Comparison of ENCODE assay signal across 12 cellular contexts in the genomic region with DNA sequence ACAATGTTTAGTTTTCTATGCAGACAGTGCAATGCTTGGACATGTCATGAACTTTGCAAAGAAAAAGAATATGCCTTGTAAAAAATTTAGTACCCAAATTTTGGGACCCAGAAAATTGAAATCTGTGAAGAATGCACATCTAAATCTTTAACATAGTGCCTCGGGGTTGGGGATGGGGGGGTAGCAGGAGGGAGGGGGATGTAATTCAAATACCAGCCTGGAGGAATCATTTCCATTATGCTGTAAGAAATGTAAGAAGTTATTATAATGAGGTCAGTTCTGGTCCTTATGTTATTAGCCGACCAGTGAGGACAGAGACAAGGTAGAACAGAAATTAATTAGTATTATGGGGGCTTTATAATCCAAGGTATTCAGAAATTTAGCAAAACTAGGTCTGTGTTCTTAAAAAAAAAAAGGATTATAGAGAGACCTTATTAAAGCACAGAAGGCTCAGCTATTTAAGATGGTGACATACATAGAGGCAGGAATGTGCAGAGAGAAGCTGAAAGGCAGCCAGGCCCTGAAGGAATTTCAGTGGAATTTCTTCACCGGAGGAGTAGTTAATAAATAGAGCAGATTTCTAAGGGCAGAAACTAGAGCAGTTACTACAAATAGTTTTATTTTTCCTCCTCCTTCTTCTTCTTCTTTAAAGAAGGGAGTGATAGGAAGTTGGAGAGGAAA.
DNase-seq lines count a peak whose midpoint lies in the region; ATAC-seq and TF ChIP-seq lines count a peak whose summit lies in the region.
"Had no signal": no experiment of that assay in that cellular context is flagged by ENCODE, and none has a peak within 500 bp of the region (broad histone marks: within the 10 kb centered on the region; RNA-seq: fewer than 3 reads in every experiment).

No MANE protein-coding gene starts in this region.

- H3K4me3 ChIP-seq in BJ (ENCODE audit: low read depth, low read length) (no peak overlapping the region), osteoblast (ENCODE audit: insufficient read depth, low read length) (no peak overlapping the region)

- H3K27me3 ChIP-seq in BJ (ENCODE audit: control insufficient read depth, insufficient read depth, low read length) (no peaks in the 10 kb centered on the region), osteoblast (ENCODE audit: insufficient read depth, low read length) (no peaks in the 10 kb centered on the region)

- POLR2A ChIA-PET in BJ (lab: Charles Lee), result interaction anchor here (0.6 kb wide), 1 partner anchor 290 kb away, joined by 3 read pairs; no protein-coding TSS in a partner anchor

- H3K79me2 ChIP-seq in osteoblast (ENCODE audit: insufficient read depth, low read length), result no peaks in the 10 kb centered on the region

- TF ChIP-seq CTCF in BJ (IDR thresholded peaks at IDR 0.05; ENCODE audit: insufficient read depth, low read depth, low read length), result no peak
- no peak for TF ChIP-seq CTCF in osteoblast (IDR thresholded peaks at IDR 0.05; ENCODE audit: extremely low read depth, low read depth, low read length)

- peak overlapping the region; percentile 25 for H3K4me2 ChIP-seq in osteoblast (ENCODE audit: insufficient read depth, low read length)

- H3K27ac ChIP-seq in osteoblast (ENCODE audit: low read depth, low read length), result peak overlapping the region; percentile 78

- H3K9me3 ChIP-seq in osteoblast (ENCODE audit: low read depth, low read length), result no peaks in the 10 kb centered on the region

- no peaks in the 10 kb centered on the region for H4K20me1 ChIP-seq in osteoblast (ENCODE audit: insufficient read depth, low read length)

- peaks cover 43% of the 10 kb centered on the region for H3K4me1 ChIP-seq in osteoblast (ENCODE audit: insufficient read depth, low read length)

- H2AFZ ChIP-seq in osteoblast (ENCODE audit: low read length), result peak overlapping the region; percentile 26

- DNase-seq in BJ (ENCODE audit: low read depth), result peak; percentile 75
- peak; percentile 68 for DNase-seq in foreskin melanocyte
- peak; percentile 80 for DNase-seq in osteoblast (ENCODE audit: insufficient read length, low spot score, missing footprints)
- no peak for DNase-seq in activated CD4-positive, alpha-beta T cell treated with anti-CD3 and anti-CD28 coated beads for 1 hour
- no peak for DNase-seq in activated naive CD4-positive, alpha-beta T cell treated with Interleukin-2 at 50 U/mL for 16 hours
- DNase-seq: activated naive CD4-positive, alpha-beta T cell; Calu3; NCI-H1417; stimulated activated CD4-positive, alpha-beta T cell treated with anti-CD3 and anti-CD28 coated beads, Interleukin-4, amount 100 ng/mL, for 24 hours had no signal

- CTCF ChIA-PET in BJ (lab: Yijun Ruan, JAX), result interaction anchor here (0.6 to 1.1 kb wide), 6 partner anchors 10 to 478 kb away, joined by 3 to 6 read pairs (median 3); no protein-coding TSS in a partner anchor

- H3K36me3 ChIP-seq in BJ (ENCODE audit: control insufficient read depth, insufficient read depth, low read length) (no peaks in the 10 kb centered on the region), osteoblast (ENCODE audit: insufficient read depth, low read length) (no peaks in the 10 kb centered on the region)

- ATAC-seq in SK-N-SH treated with all-trans-retinoic acid at 6 μM for 48 hours, result peak; percentile 82
- ATAC-seq in HG02852 (IDR thresholded peaks at IDR 0.05; ENCODE audit: unreplicated experiment), result no peak
- ATAC-seq in GM19324 (IDR thresholded peaks at IDR 0.05; ENCODE audit: low FRiP score, unreplicated experiment), result no peak

TF ChIP-seq in SK-N-SH treated with all-trans-retinoic acid at 6 μM for 48 hours, 23 proteins besides CTCF, POLR2A, EP300 and RAD21:
- TF ChIP-seq, protein P1, sequence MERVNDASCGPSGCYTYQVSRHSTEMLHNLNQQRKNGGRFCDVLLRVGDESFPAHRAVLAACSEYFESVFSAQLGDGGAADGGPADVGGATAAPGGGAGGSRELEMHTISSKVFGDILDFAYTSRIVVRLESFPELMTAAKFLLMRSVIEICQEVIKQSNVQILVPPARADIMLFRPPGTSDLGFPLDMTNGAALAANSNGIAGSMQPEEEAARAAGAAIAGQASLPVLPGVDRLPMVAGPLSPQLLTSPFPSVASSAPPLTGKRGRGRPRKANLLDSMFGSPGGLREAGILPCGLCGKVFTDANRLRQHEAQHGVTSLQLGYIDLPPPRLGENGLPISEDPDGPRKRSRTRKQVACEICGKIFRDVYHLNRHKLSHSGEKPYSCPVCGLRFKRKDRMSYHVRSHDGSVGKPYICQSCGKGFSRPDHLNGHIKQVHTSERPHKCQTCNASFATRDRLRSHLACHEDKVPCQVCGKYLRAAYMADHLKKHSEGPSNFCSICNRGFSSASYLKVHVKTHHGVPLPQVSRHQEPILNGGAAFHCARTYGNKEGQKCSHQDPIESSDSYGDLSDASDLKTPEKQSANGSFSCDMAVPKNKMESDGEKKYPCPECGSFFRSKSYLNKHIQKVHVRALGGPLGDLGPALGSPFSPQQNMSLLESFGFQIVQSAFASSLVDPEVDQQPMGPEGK (CRISPR knock-in tag; IDR thresholded peaks at IDR 0.05; ENCODE audit: borderline replicate concordance), result no peak
- TF ChIP-seq GLIS3 (CRISPR knock-in tag; IDR thresholded peaks at IDR 0.05) (no peak), SNAI2 (CRISPR knock-in tag; IDR thresholded peaks at IDR 0.05) (no peak), TCF4 (CRISPR knock-in tag; IDR thresholded peaks at IDR 0.05; ENCODE audit: borderline replicate concordance) (no peak), CSDC2 (CRISPR knock-in tag; IDR thresholded peaks at IDR 0.05) (no peak), ISL1 (CRISPR knock-in tag; IDR thresholded peaks at IDR 0.05) (peak; percentile 55; the same call in 1 of the 2 replicates), BACH2 (CRISPR knock-in tag; IDR thresholded peaks at IDR 0.05; ENCODE audit: borderline replicate concordance) (no peak), ARNTL (CRISPR knock-in tag; IDR thresholded peaks at IDR 0.05; ENCODE audit: borderline replicate concordance, low read depth) (no peak), ESRRG (CRISPR knock-in tag; IDR thresholded peaks at IDR 0.05) (no peak)
TF ChIP-seq in SK-N-SH treated with all-trans-retinoic acid at 6 μM for 48 hours: peak in this region for 1.

Comparison
In these comparisons a context has a peak if more than half of its experiments do, and no peak if none do; other contexts are left out.
1. DNase-seq: peak in BJ (single experiment), foreskin melanocyte (single experiment) and osteoblast (single experiment); none in activated CD4-positive, alpha-beta T cell treated with anti-CD3 and anti-CD28 coated beads for 1 hour (single experiment) and activated naive CD4-positive, alpha-beta T cell treated with Interleukin-2 at 50 U/mL for 16 hours (single experiment).